Comparison of ENCODE assay signal across 8 cellular contexts in the genomic region with DNA sequence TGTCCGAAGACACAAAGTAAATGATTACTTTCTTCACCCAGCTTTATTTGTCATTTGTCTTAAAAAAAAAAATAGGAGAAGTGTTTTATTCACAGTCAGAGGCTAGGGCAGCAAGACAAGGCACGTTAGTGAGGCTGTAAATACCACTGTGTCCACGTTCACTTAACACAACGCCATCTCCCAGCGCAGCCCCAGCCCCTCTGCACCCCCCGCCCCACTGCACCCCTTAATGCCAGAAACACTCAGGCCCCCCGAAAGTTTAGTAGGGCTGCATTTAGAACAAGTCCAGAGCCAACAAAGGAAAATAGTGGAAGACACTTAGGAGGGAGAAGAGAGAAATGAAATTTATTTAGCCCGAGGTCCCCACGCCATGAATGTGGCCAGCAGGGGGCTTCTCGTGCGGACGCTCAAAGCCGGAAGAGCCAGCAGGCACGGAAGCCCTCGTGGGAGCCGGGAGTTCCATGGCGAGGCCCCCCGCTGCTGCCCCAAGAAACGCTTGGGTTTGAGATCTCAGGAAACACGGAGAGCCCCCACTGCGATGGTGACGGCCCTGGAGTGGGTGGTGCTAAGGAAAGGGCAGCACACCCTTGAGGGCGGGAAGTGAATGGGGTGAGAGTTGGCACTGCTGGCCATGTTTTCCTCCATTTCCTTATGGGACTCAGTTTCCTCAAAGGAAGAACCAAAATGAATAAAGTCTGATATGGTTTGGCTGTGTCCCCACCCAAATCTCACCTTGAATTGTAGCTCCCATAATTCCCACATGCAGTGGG. TPM values are rescaled to one million over a fixed set of nuclear protein-coding genes. Genes with fewer than 3 reads are reported as not detected.
A peak's percentile ranks its signal among the peaks of the same experiment; 100 is the strongest.
DNase-seq lines count a peak whose midpoint lies in the region; ATAC-seq and TF ChIP-seq lines count a peak whose summit lies in the region.

No MANE protein-coding gene starts in this region.

- intact Hi-C loops in dorsolateral prefrontal cortex (cut with DNase I) = loop anchor here (1.0 to 2.0 kb wide), 2 partner anchors 395 to 396 kb away; no protein-coding TSS in a partner anchor
- intact Hi-C loops in lower lobe of right lung (cut with DNase I) = loop anchor here (5.0 to 10.0 kb wide), 2 partner anchors 326 to 393 kb away; no protein-coding TSS in a partner anchor

- no peak for TF ChIP-seq POLR2A in GM18505 (IDR thresholded peaks at IDR 0.05; ENCODE audit: borderline replicate concordance, extremely low read depth, insufficient read depth, insufficient read length)

- H3K27ac ChIP-seq in dorsolateral prefrontal cortex (peak overlapping the region in 33 of 59 donors; percentile 1 to 80 (median 54)), lower lobe of right lung (peak overlapping the region; percentile 64)

- H3K4me3 ChIP-seq in dorsolateral prefrontal cortex (peak overlapping the region; percentile 2 to 69 (median 48)), lower lobe of right lung (peak overlapping the region; percentile 49)

- H3K27me3 ChIP-seq in dorsolateral prefrontal cortex (peaks cover 0 to under 1% (median 0%) of the 10 kb centered on the region in 45 donors), lower lobe of right lung (ENCODE audit: low read depth) (no peaks in the 10 kb centered on the region)

- TF ChIP-seq CTCF in dorsolateral prefrontal cortex (IDR thresholded peaks at IDR 0.05 in 54 of 56, conservative IDR thresholded peaks at IDR 0.05 in 2 of 56; ENCODE audit: low read depth in 1 of 56, partially characterized antibody in 56 of 56) = peak in 55 of 56 donors; percentile 41 to 77 (median 61)
- peak; percentile 72 for TF ChIP-seq CTCF in lower lobe of right lung (IDR thresholded peaks at IDR 0.05)

- H3K4me1 ChIP-seq in lower lobe of right lung = peaks cover 12% of the 10 kb centered on the region

- ATAC-seq in lower lobe of right lung = peak; percentile 84 to 90
- no peak for ATAC-seq in GM18505 (IDR thresholded peaks at IDR 0.05; ENCODE audit: unreplicated experiment)

- H3K9me3 ChIP-seq in lower lobe of right lung = no peaks in the 10 kb centered on the region

- DNase-seq in NCI-H1436 (lab: John Stamatoyannopoulos, UW) (peak; percentile 9), NCI-H1436 treated with DMSO at 0.1 percent for 48 hours (lab: John Stamatoyannopoulos, UW) (no peak), NAMALWA (ENCODE audit: low spot score) (peak; percentile 77), dorsolateral prefrontal cortex (peak in 6 of 10 donors; percentile 29 to 58 (median 40)), lower lobe of right lung (peak; percentile 78)
- peak; percentile 16 to 23 for DNase-seq in activated CD4-positive, alpha-beta T cell treated with anti-CD3 and anti-CD28 coated beads, Interleukin-2, amount 50 U/mL, for 24 hours (ENCODE audit: low read depth in 1 of 2, low spot score in 1 of 2)
- peak; percentile 18 to 19 (median 18) for DNase-seq in stimulated activated CD4-positive, alpha-beta T cell treated with anti-CD3 and anti-CD28 coated beads, TNF-alpha, amount 100 ng/mL, for 4 hours (ENCODE audit: low read depth in 3 of 3)

- H3K36me3 ChIP-seq in lower lobe of right lung = no peaks in the 10 kb centered on the region

RNA-seq across cellular contexts. Expression of gene IYD, which starts 50.2 kb away (rescaled TPM):
- total RNA-seq in dorsolateral prefrontal cortex (under 1 TPM in 5 of 120 experiments, not detected in 115; 0.07 to 0.49 (median 0.10) TPM), lower lobe of right lung (1.9 TPM)
